17 cellular contexts compared by ENCODE assay signal in genomic region chr3:86814918-86815655, GRCh38.
DNase-seq lines count a peak whose midpoint lies in the region; ATAC-seq and TF ChIP-seq lines count a peak whose summit lies in the region.
"Had no signal": no experiment of that assay in that cellular context is flagged by ENCODE, and none has a peak within 500 bp of the region (broad histone marks: within the 10 kb centered on the region; RNA-seq: fewer than 3 reads in every experiment).

No MANE protein-coding gene starts in this region.

- peaks cover 21% of the 10 kb centered on the region for H3K4me1 Mint-ChIP-seq in GM23338
- H3K4me1 Mint-ChIP-seq: activated naive CD8-positive, alpha-beta T cell treated with anti-CD3 and anti-CD28 coated beads, Interleukin-2, amount 10 ng/mL, durations not matched to agents 7 days and 5 days; T-cell had no signal

- peak; percentile 95 for ATAC-seq in GM23338
- ATAC-seq: activated CD4-positive, CD25-positive, alpha-beta regulatory T cell treated with anti-CD3 and anti-CD28 coated beads, Interleukin-2, amount 50 U/mL, for 24 hours; T-cell had no signal

- intact Hi-C loops in dorsolateral prefrontal cortex (cut with DNase I): no loop called here
- intact Hi-C loops in uterus (cut with DNase I; ENCODE audit: low total_unique reads): no loop called here

- no peaks in the 10 kb centered on the region for H3K36me3 ChIP-seq in GM23338 (ENCODE audit: insufficient read depth)
- H3K36me3 ChIP-seq in trophoblast cell (ENCODE audit: control insufficient read depth in 1 of 2, insufficient read depth in 2 of 2, low read length in 2 of 2): no peaks in the 10 kb centered on the region
- H3K36me3 ChIP-seq in uterus: no peaks in the 10 kb centered on the region
- H3K36me3 ChIP-seq: colonic mucosa, prostate gland had no signal

- peak overlapping the region; percentile 75 for H3K27ac ChIP-seq in GM23338 (ENCODE audit: low read depth)
- no peak overlapping the region for H3K27ac ChIP-seq in trophoblast cell (ENCODE audit: low read depth, low read length)
- no peak overlapping the region for H3K27ac ChIP-seq in dorsolateral prefrontal cortex
- no peak overlapping the region for H3K27ac ChIP-seq in uterus
- H3K27ac ChIP-seq: C4-2B, colonic mucosa, prostate gland had no signal

- peak overlapping the region; percentile 49 for H2BK12ac ChIP-seq in trophoblast cell (ENCODE audit: low read length)

- H2BK5ac ChIP-seq in trophoblast cell (ENCODE audit: low read depth, low read length, poor library complexity): no peak overlapping the region

- no peak overlapping the region for H3K23ac ChIP-seq in trophoblast cell (ENCODE audit: low read length)

- no peaks in the 10 kb centered on the region for H3K9me2 ChIP-seq in GM23338 (ENCODE audit: insufficient read depth)

- no peak overlapping the region for H2AFZ ChIP-seq in GM23338
- H2AFZ ChIP-seq in trophoblast cell (ENCODE audit: insufficient read depth, low read length, poor library complexity): no peak overlapping the region

- no peaks in the 10 kb centered on the region for H3K9me3 Mint-ChIP-seq in GM23338

- TF ChIP-seq CTCF in GM23338 (conservative IDR thresholded peaks at IDR 0.05; ENCODE audit: low read depth in 2 of 2) (no peak), dorsolateral prefrontal cortex (IDR thresholded peaks at IDR 0.05 in 54 of 56, conservative IDR thresholded peaks at IDR 0.05 in 2 of 56; ENCODE audit: low read depth in 1 of 56, partially characterized antibody in 56 of 56) (no peak), uterus (IDR thresholded peaks at IDR 0.05) (no peak)

- H3K4me3 ChIP-seq in GM23338 (no peak overlapping the region), trophoblast cell (ENCODE audit: low read depth, low read length) (no peak overlapping the region), dorsolateral prefrontal cortex (peak overlapping the region in 2 of 59 donors; percentile 21 to 30), uterus (no peak overlapping the region)
- H3K4me3 ChIP-seq: colonic mucosa, prostate gland had no signal

- peak overlapping the region; percentile 17 for H3K4me2 ChIP-seq in GM23338
- H3K4me2 ChIP-seq in trophoblast cell (ENCODE audit: low read length): no peak overlapping the region

- H3K27me3 ChIP-seq in GM23338 (ENCODE audit: insufficient read depth): no peaks in the 10 kb centered on the region
- H3K27me3 ChIP-seq in trophoblast cell (ENCODE audit: insufficient read depth, low read length): no peaks in the 10 kb centered on the region
- H3K27me3 ChIP-seq in dorsolateral prefrontal cortex: peaks cover 0 to 3% (median 0%) of the 10 kb centered on the region in 45 donors
- H3K27me3 ChIP-seq in uterus: no peaks in the 10 kb centered on the region
- H3K27me3 ChIP-seq: colonic mucosa had no signal

- H4K20me1 ChIP-seq in GM23338 (replicated peaks; ENCODE audit: insufficient read depth): no peaks in the 10 kb centered on the region

- no peak overlapping the region for H3K9ac ChIP-seq in trophoblast cell (ENCODE audit: low read length)

- H4K8ac ChIP-seq in trophoblast cell (ENCODE audit: low read depth, low read length): no peak overlapping the region

- H4K91ac ChIP-seq in trophoblast cell (ENCODE audit: low read depth, low read length): no peak overlapping the region

- H3K79me2 ChIP-seq in GM23338 (replicated peaks; ENCODE audit: insufficient read depth): no peaks in the 10 kb centered on the region
- H3K79me2 ChIP-seq in trophoblast cell (ENCODE audit: control insufficient read depth, insufficient read depth, low read length, poor library complexity): no peaks in the 10 kb centered on the region

- H3K79me1 ChIP-seq in trophoblast cell (ENCODE audit: low read length): no peaks in the 10 kb centered on the region

- WGBS in trophoblast cell (ENCODE audit: extremely low coverage, insufficient coverage, insufficient read length): no CpG with 5 or more reads among the region's 4 CpGs

- H3K4me1 ChIP-seq in GM23338 (ENCODE audit: insufficient read depth): peaks cover 17% of the 10 kb centered on the region
- H3K4me1 ChIP-seq in trophoblast cell (ENCODE audit: control insufficient read depth in 1 of 2, insufficient read depth in 2 of 2, low read length in 2 of 2): no peaks in the 10 kb centered on the region
- no peaks in the 10 kb centered on the region for H3K4me1 ChIP-seq in uterus
- H3K4me1 ChIP-seq: colonic mucosa, prostate gland had no signal

- no peak overlapping the region for H2AK5ac ChIP-seq in trophoblast cell (ENCODE audit: low read length)

- in situ Hi-C loops in SK-MEL-5 (cut with HindIII; ENCODE audit: low pct_unique_long_range_greater_than_20kb, low sequenced_read_pairs): no loop called here

- H3K14ac ChIP-seq in trophoblast cell (ENCODE audit: low read length): no peak overlapping the region

- DNase-seq in GM23338 (ENCODE audit: low spot score): peak; percentile 72
- peak; percentile 65 for DNase-seq in SK-MEL-5 (ENCODE audit: low read depth, low spot score)
- DNase-seq in foreskin melanocyte: peak; percentile 71
- no peak for DNase-seq in trophoblast cell
- DNase-seq in dorsolateral prefrontal cortex: no peak
- no peak for DNase-seq in stimulated activated CD8-positive, alpha-beta memory T cell treated with anti-CD3 and anti-CD28 coated beads, Interleukin-4, amount 100 ng/mL, for 48 hours
- no peak for DNase-seq in uterus
- DNase-seq in NCI-H187 (lab: John Stamatoyannopoulos, UW): no peak
- DNase-seq: activated naive CD8-positive, alpha-beta T cell treated with anti-CD3 and anti-CD28 coated beads, Interleukin-2, amount 10 ng/mL, durations not matched to agents 7 days and 5 days; colonic mucosa; DND-41; MM.1S; stimulated activated CD4-positive, alpha-beta T cell treated with anti-CD3 and anti-CD28 coated beads, Interleukin-2, amount 100 ng/mL, for 48 hours; T-cell had no signal

- peak overlapping the region; percentile 67 for H3K27ac Mint-ChIP-seq in GM23338
- H3K27ac Mint-ChIP-seq: activated naive CD8-positive, alpha-beta T cell treated with anti-CD3 and anti-CD28 coated beads, Interleukin-2, amount 10 ng/mL, durations not matched to agents 7 days and 5 days; T-cell had no signal

- peaks cover 2% of the 10 kb centered on the region for H3K27me3 Mint-ChIP-seq in GM23338 (ENCODE audit: insufficient read depth, low read depth, poor library complexity)
- H3K27me3 Mint-ChIP-seq: activated naive CD8-positive, alpha-beta T cell treated with anti-CD3 and anti-CD28 coated beads, Interleukin-2, amount 10 ng/mL, durations not matched to agents 7 days and 5 days; T-cell had no signal

- H3K4me3 Mint-ChIP-seq in GM23338: peak overlapping the region; percentile 2; the same call in 1 of the 3 replicates
- H3K4me3 Mint-ChIP-seq: activated naive CD8-positive, alpha-beta T cell treated with anti-CD3 and anti-CD28 coated beads, Interleukin-2, amount 10 ng/mL, durations not matched to agents 7 days and 5 days; T-cell had no signal

- H3K4ac ChIP-seq in trophoblast cell (ENCODE audit: low read depth, low read length): no peak overlapping the region

- H4K12ac ChIP-seq in trophoblast cell (ENCODE audit: low read depth, low read length): no peak overlapping the region

- H3K9me3 ChIP-seq in trophoblast cell (ENCODE audit: insufficient read depth, low read depth, low read length) (no peaks in the 10 kb centered on the region), uterus (no peaks in the 10 kb centered on the region)
- H3K9me3 ChIP-seq: colonic mucosa, prostate gland had no signal

- H2BK120ac ChIP-seq in trophoblast cell (ENCODE audit: insufficient read depth, low read length, poor library complexity): no peak overlapping the region

- no peaks in the 10 kb centered on the region for H3K36me3 Mint-ChIP-seq in GM23338 (ENCODE audit: low read depth)
- H3K36me3 Mint-ChIP-seq: activated naive CD8-positive, alpha-beta T cell treated with anti-CD3 and anti-CD28 coated beads, Interleukin-2, amount 10 ng/mL, durations not matched to agents 7 days and 5 days; T-cell had no signal

- no peaks in the 10 kb centered on the region for H3F3A ChIP-seq in GM23338 (replicated peaks; ENCODE audit: low read depth)

- H3K18ac ChIP-seq in trophoblast cell (ENCODE audit: low read length): no peak overlapping the region

- TF ChIP-seq POLR2A in uterus (IDR thresholded peaks at IDR 0.05): no peak

Comparison
In these comparisons a context has a peak if more than half of its experiments do, and no peak if none do; other contexts are left out.
1. DNase-seq: peak in GM23338 (single experiment), SK-MEL-5 (single experiment) and foreskin melanocyte (single experiment); none in trophoblast cell (0 of 2), dorsolateral prefrontal cortex (0 of 10), stimulated activated CD8-positive, alpha-beta memory T cell treated with anti-CD3 and anti-CD28 coated beads, Interleukin-4, amount 100 ng/mL, for 48 hours (single experiment), uterus (0 of 2) and NCI-H187 (0 of 2).